Comparison of ENCODE assay signal across 7 cellular contexts in genomic region chr2:151946856-151947523, GRCh38.
DNase-seq lines count a peak whose midpoint lies in the region; ATAC-seq and TF ChIP-seq lines count a peak whose summit lies in the region.

No MANE protein-coding gene starts in this region.

- H3K4me3 Mint-ChIP-seq in activated T-cell treated with anti-CD3 and anti-CD28 coated beads, Interleukin-2, amount 50 U/mL, for 72 hours, result no peak overlapping the region

- H3K4me3 ChIP-seq in HAP-1 (peak overlapping the region; percentile 11), psoas muscle (peak overlapping the region; percentile 47)

- peaks cover 0 to 1% of the 10 kb centered on the region in 2 donors for H3K36me3 Mint-ChIP-seq in activated T-cell treated with anti-CD3 and anti-CD28 coated beads, Interleukin-2, amount 50 U/mL, for 72 hours (ENCODE audit: insufficient read depth in 2 of 2)

- H3K4me1 Mint-ChIP-seq in activated T-cell treated with anti-CD3 and anti-CD28 coated beads, Interleukin-2, amount 50 U/mL, for 72 hours (ENCODE audit: low read depth), result peaks cover 6% of the 10 kb centered on the region

- H3K9me3 ChIP-seq in HAP-1 (0 out of 2 replicates have a peak, but pooled peaks cover 2% of the 10 kb centered on the region), psoas muscle (no peaks in the 10 kb centered on the region)

- ATAC-seq in activated T-cell treated with anti-CD3 and anti-CD28 coated beads, Interleukin-2, amount 50 U/mL, for 72 hours (replicated peaks in 1 of 2), result peak in 1 of 2 donors; percentile 32
- peak; percentile 81 for ATAC-seq in left cardiac atrium
- peak; percentile 58 to 88 (median 80) for ATAC-seq in psoas muscle

- no peaks in the 10 kb centered on the region for H3K36me3 ChIP-seq in HAP-1 (replicated peaks)
- H3K36me3 ChIP-seq in psoas muscle (ENCODE audit: insufficient read depth in 1 of 2, low read depth in 1 of 2), result no peaks in the 10 kb centered on the region

- H3K27me3 ChIP-seq in HAP-1 (ENCODE audit: low read depth) (no peaks in the 10 kb centered on the region), psoas muscle (ENCODE audit: insufficient read depth in 3 of 3, low read length in 2 of 3) (no peaks in the 10 kb centered on the region)

- in situ Hi-C loops in HAP-1 (cut with MboI; ENCODE audit: low sequenced_read_pairs), result no loop called here

- 26 to 34% (median 26%) methylated on average over 8 of the region's 8 CpGs for WGBS in psoas muscle, 3 donors

- H3K27me3 Mint-ChIP-seq in activated T-cell treated with anti-CD3 and anti-CD28 coated beads, Interleukin-2, amount 50 U/mL, for 72 hours (ENCODE audit: low read depth), result peaks cover 14% of the 10 kb centered on the region

- intact Hi-C loops in left cardiac atrium (cut with DNase I) (no loop called here), psoas muscle (cut with DNase I) (no loop called here)

- DNase-seq in HAP-1 (ENCODE audit: low spot score in 2 of 2) (peak; percentile 68 to 81), NCI-H2029 (lab: John Stamatoyannopoulos, UW) (peak; percentile 13), left cardiac atrium (peak; percentile 43), psoas muscle (peak in 1 of 2 donors; percentile 13), SKM-1 treated with dmso at 0.1 percent for 144 hours (lab: John Stamatoyannopoulos, UW; ENCODE audit: unreplicated experiment) (no peak)
- peak; percentile 5 to 20 for DNase-seq in activated T-cell treated with anti-CD3 and anti-CD28 coated beads, Interleukin-2, amount 50 U/mL, for 72 hours

- peaks cover 7% of the 10 kb centered on the region for H3K4me1 ChIP-seq in HAP-1
- H3K4me1 ChIP-seq in psoas muscle, result peaks cover 14% of the 10 kb centered on the region

- no peak overlapping the region for H3K27ac Mint-ChIP-seq in activated T-cell treated with anti-CD3 and anti-CD28 coated beads, Interleukin-2, amount 50 U/mL, for 72 hours

- H3K27ac ChIP-seq in psoas muscle, result no peak overlapping the region

- TF ChIP-seq CTCF in GM12874 (IDR thresholded peaks at IDR 0.05; ENCODE audit: insufficient read depth, low read depth, low read length) (peak; percentile 60; the same call in 1 of the 2 replicates), psoas muscle (IDR thresholded peaks at IDR 0.05) (peak; percentile 55)

- H3K9me3 Mint-ChIP-seq in activated T-cell treated with anti-CD3 and anti-CD28 coated beads, Interleukin-2, amount 50 U/mL, for 72 hours, result peaks cover 4 to 5% of the 10 kb centered on the region in 2 donors
